1 cellular context compared by ENCODE assay signal in the genomic region with DNA sequence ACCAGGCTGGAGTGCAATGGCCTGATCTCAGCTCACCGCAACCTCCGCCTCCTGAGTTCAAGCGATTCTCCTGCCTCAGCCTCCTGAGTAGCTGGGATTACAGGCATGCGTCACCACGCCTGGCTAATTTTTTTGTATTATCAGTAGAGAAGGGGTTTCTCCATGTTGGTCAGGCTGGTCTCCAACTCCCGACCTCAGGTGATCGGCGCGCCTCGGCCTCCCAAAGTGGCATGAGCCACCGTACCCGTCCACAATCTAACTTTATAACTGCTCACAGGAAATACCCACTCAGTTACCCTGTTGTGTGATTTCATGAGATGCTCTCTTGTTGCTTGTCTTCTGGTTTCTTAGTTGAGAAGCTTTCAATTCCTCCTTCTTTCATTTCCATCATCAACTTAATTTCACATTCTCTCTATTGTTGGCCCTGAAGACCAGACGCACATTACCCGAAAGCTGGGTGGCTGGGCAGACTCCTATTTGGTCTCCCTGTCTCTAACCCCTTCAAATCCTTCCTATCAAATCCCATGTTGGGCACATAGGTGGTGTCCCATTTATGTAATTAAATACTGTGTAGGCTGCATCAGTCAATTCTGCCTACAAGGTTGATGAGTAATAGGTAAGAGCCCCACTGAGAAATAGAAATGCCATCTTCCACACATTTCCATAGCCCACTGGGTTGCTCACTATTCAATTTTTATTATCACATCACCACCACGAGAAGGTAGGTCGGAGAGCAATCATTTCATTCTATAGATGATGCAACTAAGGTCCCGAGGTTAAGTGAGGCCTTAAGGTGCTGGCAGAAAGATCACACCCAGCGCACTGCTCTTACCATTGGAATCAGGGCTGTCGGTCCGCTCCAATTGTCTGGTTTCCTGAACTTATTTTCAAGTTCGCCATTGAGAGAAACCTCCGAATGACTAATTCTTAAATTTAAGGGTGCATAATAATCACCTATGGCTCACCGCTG.
TF ChIP-seq lines count a peak whose summit lies in the region.

No MANE protein-coding gene starts in this region.

TF ChIP-seq in GM12878, 131 proteins besides CTCF, POLR2A, EP300 and RAD21:
- TF ChIP-seq SMAD1 (IDR thresholded peaks at IDR 0.05; ENCODE audit: low read depth, partially characterized antibody) (no peak), HCFC1 (IDR thresholded peaks at IDR 0.05; ENCODE audit: low read length) (no peak), MXI1 (IDR thresholded peaks at IDR 0.05; ENCODE audit: low read depth, low read length) (no peak), TCF7 (IDR thresholded peaks at IDR 0.05; ENCODE audit: borderline replicate concordance) (no peak), CBFB (IDR thresholded peaks at IDR 0.05; ENCODE audit: low read depth) (no peak), ATF2 (IDR thresholded peaks at IDR 0.05; ENCODE audit: low read length) (peak; percentile 40; the same call in 1 of the 2 replicates), POU2F2 (IDR thresholded peaks at IDR 0.05; ENCODE audit: borderline replicate concordance, low read depth, low read length) (no peak), BACH1 (IDR thresholded peaks at IDR 0.05; ENCODE audit: borderline replicate concordance) (no peak), POLR2AphosphoS5 (IDR thresholded peaks at IDR 0.05; ENCODE audit: low read length) (no peak; the same call in 1 of the 2 replicates), JUNB (IDR thresholded peaks at IDR 0.05) (no peak), IRF4 (IDR thresholded peaks at IDR 0.05; ENCODE audit: low read depth, low read length) (no peak), LARP7 (IDR thresholded peaks at IDR 0.05) (no peak), NFIC (IDR thresholded peaks at IDR 0.05; ENCODE audit: low read depth, low read length) (peak; percentile 32; the same call in 1 of the 2 replicates), JUND (IDR thresholded peaks at IDR 0.05; ENCODE audit: low read depth, low read length) (no peak), ETV6 (conservative IDR thresholded peaks at IDR 0.05 in 1 of 2, IDR thresholded peaks at IDR 0.05 in 1 of 2; ENCODE audit: borderline replicate concordance in 1 of 2, low read depth in 1 of 2) (0 out of 4 replicates have a peak, but pooled peaks of 1 of the 2 experiments have one; percentile 20), RELB (IDR thresholded peaks at IDR 0.05; ENCODE audit: low read depth) (no peak), USF1 (IDR thresholded peaks at IDR 0.05; ENCODE audit: borderline replicate concordance, extremely low read length, insufficient read depth, low read depth, low read length) (no peak), TARDBP (IDR thresholded peaks at IDR 0.05; ENCODE audit: borderline replicate concordance) (no peak), GATAD2B (conservative IDR thresholded peaks at IDR 0.05; ENCODE audit: low read depth) (no peak), ZNF384 (IDR thresholded peaks at IDR 0.05; ENCODE audit: borderline replicate concordance, low read depth, low read length) (no peak)
